9 cellular contexts compared by ENCODE assay signal in genomic region chr9:20508242-20508641, GRCh38.
A peak's percentile ranks its signal among the peaks of the same experiment; 100 is the strongest.
DNase-seq lines count a peak whose midpoint lies in the region; ATAC-seq and TF ChIP-seq lines count a peak whose summit lies in the region.
"Had no signal": no experiment of that assay in that cellular context is flagged by ENCODE, and none has a peak within 500 bp of the region (broad histone marks: within the 10 kb centered on the region; RNA-seq: fewer than 3 reads in every experiment).

No MANE protein-coding gene starts in this region.

- H3K27me3 ChIP-seq in heart right ventricle: no peaks in the 10 kb centered on the region
- H3K27me3 ChIP-seq: esophagus squamous epithelium had no signal

- TF ChIP-seq CTCF in mesothelial cell of epicardium (IDR thresholded peaks at IDR 0.05; ENCODE audit: unreplicated experiment) (no peak), heart right ventricle (IDR thresholded peaks at IDR 0.05) (no peak)

- CTCF ChIA-PET in HEK293T (lab: Yijun Ruan, JAX): no interaction called here

- intact Hi-C loops in heart right ventricle (cut with DNase I): no loop called here

- no peaks in the 10 kb centered on the region for H3K36me3 ChIP-seq in heart right ventricle
- H3K36me3 ChIP-seq: esophagus squamous epithelium had no signal

- POLR2A ChIA-PET in HEK293T (lab: Yijun Ruan, JAX): no interaction called here

- H3K27ac Mint-ChIP-seq in mesothelial cell of epicardium: peak overlapping the region; percentile 71

- peaks cover 30% of the 10 kb centered on the region for H3K4me1 Mint-ChIP-seq in mesothelial cell of epicardium

- H3K27me3 Mint-ChIP-seq in mesothelial cell of epicardium (ENCODE audit: low read depth): no peaks in the 10 kb centered on the region

- no peak for DNase-seq in HEK293T (ENCODE audit: extremely low spot score)
- DNase-seq in NCI-H69 (lab: John Stamatoyannopoulos, UW): peak; percentile 29
- no peak for DNase-seq in mesothelial cell of epicardium (ENCODE audit: low spot score in 2 of 2, unreplicated experiment in 2 of 2)
- no peak for DNase-seq in heart right ventricle
- no peak for DNase-seq in Kasumi-1 (lab: John Stamatoyannopoulos, UW)
- DNase-seq in AG20443 (ENCODE audit: low spot score): no peak
- DNase-seq: esophagus squamous epithelium had no signal

- ATAC-seq in GM18520 (IDR thresholded peaks at IDR 0.05; ENCODE audit: unreplicated experiment) (peak; percentile 64), heart right ventricle (no peak)
- ATAC-seq: HCT116 had no signal

- no peak overlapping the region for H3K27ac ChIP-seq in heart right ventricle
- H3K27ac ChIP-seq: esophagus squamous epithelium had no signal

- peaks cover 8% of the 10 kb centered on the region for H3K36me3 Mint-ChIP-seq in mesothelial cell of epicardium

- H3K4me3 ChIP-seq in heart right ventricle: no peak overlapping the region
- H3K4me3 ChIP-seq: esophagus squamous epithelium had no signal

- no peak overlapping the region for H3K4me3 Mint-ChIP-seq in mesothelial cell of epicardium

- peaks cover 10% of the 10 kb centered on the region for H3K9me3 Mint-ChIP-seq in mesothelial cell of epicardium

- peaks cover 3 to 54% (median 27%) of the 10 kb centered on the region in 9 donors for H3K4me1 ChIP-seq in heart right ventricle

- WGBS in heart right ventricle, 2 donors: 66 to 82% methylated on average over 2 of the region's 2 CpGs

- H3K9me3 ChIP-seq in heart right ventricle: peaks cover 0 to 3% (median 0%) of the 10 kb centered on the region in 11 donors
- H3K9me3 ChIP-seq: esophagus squamous epithelium had no signal

TF ChIP-seq in HEK293T, 16 proteins besides CTCF, POLR2A, EP300 and RAD21:
- TF ChIP-seq ARNT (IDR thresholded peaks at IDR 0.05) (no peak), CTBP1 (IDR thresholded peaks at IDR 0.05; ENCODE audit: borderline replicate concordance) (0 out of 2 replicates have a peak, but pooled peaks have one; percentile 17), NFRKB (IDR thresholded peaks at IDR 0.05) (no peak), FOXM1 (IDR thresholded peaks at IDR 0.05; ENCODE audit: borderline replicate concordance) (no peak), SUZ12 (IDR thresholded peaks at IDR 0.05) (no peak), PKNOX1 (IDR thresholded peaks at IDR 0.05) (no peak), L3MBTL2 (conservative IDR thresholded peaks at IDR 0.05) (no peak)
